ENCODE assay signal across 1 cellular context in the genomic region with DNA sequence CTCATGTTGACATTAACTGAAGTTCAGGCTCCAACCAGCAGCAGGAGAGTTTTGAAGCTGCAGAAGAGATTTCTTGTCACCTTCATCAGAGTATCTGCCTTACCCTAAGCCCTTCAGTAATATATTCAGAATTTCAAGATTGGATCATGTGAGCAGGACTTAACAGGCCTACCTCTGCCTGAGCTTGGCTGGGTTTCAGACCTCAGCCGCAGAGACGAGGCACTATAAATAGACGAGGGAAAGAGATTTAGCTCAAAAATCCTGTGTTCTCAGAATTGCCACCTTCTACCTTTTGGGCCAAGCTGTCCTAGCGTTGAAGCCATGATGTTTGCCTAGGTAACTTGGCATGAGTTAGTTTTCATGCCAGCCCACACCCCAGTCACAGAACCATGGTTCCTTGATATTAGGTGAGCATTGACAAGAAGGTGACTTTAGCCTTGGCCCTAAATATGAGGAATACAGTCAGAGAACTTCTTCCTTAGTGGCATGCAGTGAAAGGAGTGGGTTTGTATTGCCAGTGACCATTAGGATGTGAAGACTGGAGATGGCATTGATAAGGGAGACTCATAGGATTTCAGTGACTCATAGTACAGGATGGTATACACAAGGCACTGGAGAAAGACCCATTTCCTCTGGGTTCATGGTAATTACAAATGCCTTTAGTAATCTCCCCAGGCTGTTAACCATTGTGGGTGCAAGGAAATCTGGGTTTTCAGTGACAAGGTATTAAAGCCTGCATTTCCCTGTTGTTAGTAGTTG.
TF ChIP-seq lines count a peak whose summit lies in the region.

No MANE protein-coding gene starts in this region.

TF ChIP-seq in GM12878, 131 proteins besides CTCF, POLR2A, EP300 and RAD21 (continued from another document):
- TF ChIP-seq, protein P1, sequence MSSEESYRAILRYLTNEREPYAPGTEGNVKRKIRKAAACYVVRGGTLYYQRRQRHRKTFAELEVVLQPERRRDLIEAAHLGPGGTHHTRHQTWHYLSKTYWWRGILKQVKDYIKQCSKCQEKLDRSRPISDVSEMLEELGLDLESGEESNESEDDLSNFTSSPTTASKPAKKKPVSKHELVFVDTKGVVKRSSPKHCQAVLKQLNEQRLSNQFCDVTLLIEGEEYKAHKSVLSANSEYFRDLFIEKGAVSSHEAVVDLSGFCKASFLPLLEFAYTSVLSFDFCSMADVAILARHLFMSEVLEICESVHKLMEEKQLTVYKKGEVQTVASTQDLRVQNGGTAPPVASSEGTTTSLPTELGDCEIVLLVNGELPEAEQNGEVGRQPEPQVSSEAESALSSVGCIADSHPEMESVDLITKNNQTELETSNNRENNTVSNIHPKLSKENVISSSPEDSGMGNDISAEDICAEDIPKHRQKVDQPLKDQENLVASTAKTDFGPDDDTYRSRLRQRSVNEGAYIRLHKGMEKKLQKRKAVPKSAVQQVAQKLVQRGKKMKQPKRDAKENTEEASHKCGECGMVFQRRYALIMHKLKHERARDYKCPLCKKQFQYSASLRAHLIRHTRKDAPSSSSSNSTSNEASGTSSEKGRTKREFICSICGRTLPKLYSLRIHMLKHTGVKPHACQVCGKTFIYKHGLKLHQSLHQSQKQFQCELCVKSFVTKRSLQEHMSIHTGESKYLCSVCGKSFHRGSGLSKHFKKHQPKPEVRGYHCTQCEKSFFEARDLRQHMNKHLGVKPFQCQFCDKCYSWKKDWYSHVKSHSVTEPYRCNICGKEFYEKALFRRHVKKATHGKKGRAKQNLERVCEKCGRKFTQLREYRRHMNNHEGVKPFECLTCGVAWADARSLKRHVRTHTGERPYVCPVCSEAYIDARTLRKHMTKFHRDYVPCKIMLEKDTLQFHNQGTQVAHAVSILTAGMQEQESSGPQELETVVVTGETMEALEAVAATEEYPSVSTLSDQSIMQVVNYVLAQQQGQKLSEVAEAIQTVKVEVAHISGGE (CRISPR knock-in tag; IDR thresholded peaks at IDR 0.05) = 0 out of 2 replicates have a peak, but pooled peaks have one; percentile 9
- TF ChIP-seq, protein P2, sequence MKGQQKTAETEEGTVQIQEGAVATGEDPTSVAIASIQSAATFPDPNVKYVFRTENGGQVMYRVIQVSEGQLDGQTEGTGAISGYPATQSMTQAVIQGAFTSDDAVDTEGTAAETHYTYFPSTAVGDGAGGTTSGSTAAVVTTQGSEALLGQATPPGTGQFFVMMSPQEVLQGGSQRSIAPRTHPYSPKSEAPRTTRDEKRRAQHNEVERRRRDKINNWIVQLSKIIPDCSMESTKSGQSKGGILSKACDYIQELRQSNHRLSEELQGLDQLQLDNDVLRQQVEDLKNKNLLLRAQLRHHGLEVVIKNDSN (IDR thresholded peaks at IDR 0.05; ENCODE audit: borderline replicate concordance, extremely low read length, insufficient read depth, low read depth, low read length) = no peak
- TF ChIP-seq MEF2B (IDR thresholded peaks at IDR 0.05; ENCODE audit: partially characterized antibody, poor library complexity, severe bottlenecking) = peak; percentile 51
- TF ChIP-seq RAD51 (IDR thresholded peaks at IDR 0.05) = peak; percentile 44; the same call in 1 of the 2 replicates
- TF ChIP-seq MEF2A (IDR thresholded peaks at IDR 0.05; ENCODE audit: insufficient read depth, low read depth, low read length) = peak; percentile 75; the same call in 1 of the 2 replicates
- peak; percentile 36; the same call in 1 of the 2 replicates for TF ChIP-seq RUNX3 (IDR thresholded peaks at IDR 0.05; ENCODE audit: low read length)
- TF ChIP-seq SIX5 (IDR thresholded peaks at IDR 0.05; ENCODE audit: low read depth, low read length, severe bottlenecking) = no peak
- TF ChIP-seq BHLHE40 (IDR thresholded peaks at IDR 0.05; ENCODE audit: borderline replicate concordance in 1 of 2, low read depth in 2 of 2, low read length in 1 of 2) = peak; percentile 27 to 28; a peak in 2 of 4 replicates
- TF ChIP-seq, protein P3, sequence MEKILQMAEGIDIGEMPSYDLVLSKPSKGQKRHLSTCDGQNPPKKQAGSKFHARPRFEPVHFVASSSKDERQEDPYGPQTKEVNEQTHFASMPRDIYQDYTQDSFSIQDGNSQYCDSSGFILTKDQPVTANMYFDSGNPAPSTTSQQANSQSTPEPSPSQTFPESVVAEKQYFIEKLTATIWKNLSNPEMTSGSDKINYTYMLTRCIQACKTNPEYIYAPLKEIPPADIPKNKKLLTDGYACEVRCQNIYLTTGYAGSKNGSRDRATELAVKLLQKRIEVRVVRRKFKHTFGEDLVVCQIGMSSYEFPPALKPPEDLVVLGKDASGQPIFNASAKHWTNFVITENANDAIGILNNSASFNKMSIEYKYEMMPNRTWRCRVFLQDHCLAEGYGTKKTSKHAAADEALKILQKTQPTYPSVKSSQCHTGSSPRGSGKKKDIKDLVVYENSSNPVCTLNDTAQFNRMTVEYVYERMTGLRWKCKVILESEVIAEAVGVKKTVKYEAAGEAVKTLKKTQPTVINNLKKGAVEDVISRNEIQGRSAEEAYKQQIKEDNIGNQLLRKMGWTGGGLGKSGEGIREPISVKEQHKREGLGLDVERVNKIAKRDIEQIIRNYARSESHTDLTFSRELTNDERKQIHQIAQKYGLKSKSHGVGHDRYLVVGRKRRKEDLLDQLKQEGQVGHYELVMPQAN (conservative IDR thresholded peaks at IDR 0.05) = no peak
